Comparison of ENCODE assay signal across 8 cellular contexts in the genomic region with DNA sequence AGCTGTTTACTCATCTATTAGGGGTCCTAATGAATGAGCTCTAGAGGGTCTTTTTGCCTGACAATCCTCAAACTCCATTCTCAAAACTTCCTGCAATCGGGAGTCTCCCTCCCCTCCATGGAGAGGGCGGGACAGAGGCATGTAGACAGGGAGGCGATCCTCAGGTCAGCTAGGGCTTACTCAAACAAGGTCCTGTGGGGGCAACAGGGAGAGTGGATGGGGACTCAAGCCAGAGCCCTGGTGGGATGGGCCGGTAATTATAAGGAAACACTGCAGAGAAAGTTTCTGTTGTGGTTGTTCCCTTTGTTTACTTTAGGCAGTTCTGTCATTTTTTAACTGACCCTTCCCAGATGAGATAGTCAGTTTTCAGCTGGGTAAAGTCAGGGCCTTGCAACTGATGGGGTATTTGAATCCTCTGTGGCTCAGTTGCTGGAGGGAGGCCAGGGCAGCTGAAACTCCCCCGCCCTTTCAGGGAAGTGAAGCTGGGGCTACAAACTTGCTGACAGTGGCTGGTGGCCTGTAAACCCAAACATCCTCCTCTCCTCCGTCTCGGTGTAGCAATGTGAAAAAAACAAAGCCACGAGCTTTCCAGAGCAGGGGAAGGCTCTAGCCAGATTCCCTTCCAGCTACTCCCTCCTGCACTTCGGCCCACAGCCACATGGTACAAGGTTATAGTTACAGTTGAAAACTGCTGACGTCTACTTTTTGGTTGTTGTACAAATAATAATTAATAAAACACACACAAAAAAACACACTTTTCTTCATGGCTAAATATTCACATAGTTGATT. TPM values are rescaled to one million over a fixed set of nuclear protein-coding genes. Genes with fewer than 3 reads are reported as not detected.
DNase-seq lines count a peak whose midpoint lies in the region; ATAC-seq, FAIRE-seq and TF ChIP-seq lines count a peak whose summit lies in the region.
"Not testable (repeated sequence)": the region's sequence is repeated elsewhere in the genome, so short reads cannot be mapped to it uniquely, and the experiment has no call there.

No MANE protein-coding gene starts in this region.

- H3K79me2 ChIP-seq in GM12878 (ENCODE audit: control insufficient read depth, insufficient read depth, low read length): not testable (repeated sequence)

- H3K9me3 ChIP-seq in RWPE2 (ENCODE audit: severe bottlenecking); GM12878 (replicated peaks; ENCODE audit: control insufficient read depth, insufficient read depth, low read length); heart right ventricle; tibial artery: not testable (repeated sequence)

- FAIRE-seq in GM12878 (lab: Jason Lieb, UNC): peak; percentile 49

- H3K9me3 Mint-ChIP-seq in nephron: not testable (repeated sequence)

- ATAC-seq in GM21737 (IDR thresholded peaks at IDR 0.05; ENCODE audit: unreplicated experiment): peak; percentile 71
- ATAC-seq in HG03439 (IDR thresholded peaks at IDR 0.05; ENCODE audit: unreplicated experiment): peak; percentile 59
- peak; percentile 50; the same call in 1 of the 3 replicates for ATAC-seq in RWPE2 (ENCODE audit: low read depth)
- ATAC-seq in GM12878: peak; percentile 86
- peak; percentile 91 to 95 (median 92) for ATAC-seq in heart right ventricle

- intact Hi-C loops in GM12878 (cut with micrococcal nuclease; ENCODE audit: unreplicated experiment); heart right ventricle (cut with DNase I); tibial artery (cut with DNase I; ENCODE audit: low total_unique reads): not testable (repeated sequence)

- not testable (repeated sequence) for H3K4me3 ChIP-seq in RWPE2 (ENCODE audit: severe bottlenecking); GM12878; heart right ventricle; tibial artery

- not testable (repeated sequence) for H3K27ac ChIP-seq in RWPE2 (ENCODE audit: poor library complexity, severe bottlenecking); GM12878 (ENCODE audit: control insufficient read depth, insufficient read depth)
- H3K27ac ChIP-seq in heart right ventricle: peak overlapping the region in 8 of 10 donors; percentile 16 to 76 (median 40)
- H3K27ac ChIP-seq in tibial artery: peak overlapping the region in 1 of 2 donors; percentile 7

- SMC1A ChIA-PET in GM12878 (lab: Charles Lee; ENCODE audit: uncharacterized antibody, unreplicated experiment): not testable (repeated sequence)

- peaks cover 18% of the 10 kb centered on the region for H3K4me1 Mint-ChIP-seq in nephron

- H3K4me3 Mint-ChIP-seq in nephron: peak overlapping the region in 1 of 3 experiments; percentile 18

- H3K36me3 ChIP-seq in RWPE2 (ENCODE audit: low read depth); GM12878 (ENCODE audit: control insufficient read depth in 2 of 2, insufficient read depth in 2 of 2, low read length in 1 of 2); heart right ventricle; tibial artery: not testable (repeated sequence)

- not testable (repeated sequence) for TF ChIP-seq EP300 in GM12878 (IDR thresholded peaks at IDR 0.05; ENCODE audit: borderline replicate concordance in 1 of 2, control insufficient read depth in 1 of 2, low read depth in 2 of 2, low read length in 2 of 2)

- not testable (repeated sequence) for TF ChIP-seq POLR2A in GM12878 (IDR thresholded peaks at IDR 0.05; ENCODE audit: low read depth, low read length)

- not testable (repeated sequence) for TF ChIP-seq CTCF in RWPE2 (IDR thresholded peaks at IDR 0.05; ENCODE audit: poor library complexity, severe bottlenecking); GM12878 (IDR thresholded peaks at IDR 0.05 in 2 of 3, conservative IDR thresholded peaks at IDR 0.05 in 1 of 3; ENCODE audit: control insufficient read depth in 2 of 3, extremely low read depth in 1 of 3, insufficient read depth in 1 of 3, low read depth in 3 of 3, low read length in 3 of 3); heart right ventricle (IDR thresholded peaks at IDR 0.05); nephron (IDR thresholded peaks at IDR 0.05; ENCODE audit: unreplicated experiment in 3 of 3)
- peak in 1 of 2 experiments; percentile 26 for TF ChIP-seq CTCF in tibial artery (IDR thresholded peaks at IDR 0.05)

- H3K27me3 Mint-ChIP-seq in nephron (ENCODE audit: low read depth): not testable (repeated sequence)

- CTCF ChIA-PET in GM12878 (lab: Yijun Ruan, JAX): not testable (repeated sequence)

- H3K4me1 ChIP-seq in RWPE2 (ENCODE audit: insufficient read depth, poor library complexity, severe bottlenecking); GM12878 (ENCODE audit: control insufficient read depth, insufficient read depth, low read length); tibial artery: not testable (repeated sequence)
- peaks cover 0 to 10% (median 0%) of the 10 kb centered on the region in 9 donors for H3K4me1 ChIP-seq in heart right ventricle

- not testable (repeated sequence) for BruUV-seq in GM12878 (replicated peaks; lab: Mats Ljungman, UMichigan)

- RAD21 ChIA-PET in GM12878 (lab: Charles Lee; ENCODE audit: unreplicated experiment): not testable (repeated sequence)

- in situ Hi-C loops in GM12878 (cut with MboI): not testable (repeated sequence)

- DNase-seq in ELF-1 (ENCODE audit: low read depth, low spot score): peak; percentile 43
- not testable (repeated sequence) for DNase-seq in RWPE2 (ENCODE audit: low spot score); GM12878 (ENCODE audit: low read depth, low spot score)
- peak; percentile 58 to 74 for DNase-seq in heart right ventricle
- DNase-seq in tibial artery: peak; percentile 84 to 86

- POLR2A ChIA-PET in GM12878 (lab: Charles Lee): not testable (repeated sequence)

- not testable (repeated sequence) for H3K9ac ChIP-seq in GM12878 (ENCODE audit: control insufficient read depth, insufficient read depth, low read length)

- not testable (repeated sequence) for H3K4me2 ChIP-seq in GM12878 (ENCODE audit: control insufficient read depth, insufficient read depth)

- not testable (repeated sequence) for H3K27me3 ChIP-seq in RWPE2 (ENCODE audit: insufficient read depth, poor library complexity, severe bottlenecking); GM12878 (replicated peaks in 1 of 2; ENCODE audit: control insufficient read depth in 2 of 2, insufficient read depth in 2 of 2, low read length in 1 of 2); heart right ventricle; tibial artery

- WGBS in GM12878 (ENCODE audit: insufficient coverage, insufficient replicate concordance, low lambda C conversion rate, missing lambda C conversion rate): 40% methylated on average over 5 of the region's 10 CpGs
- WGBS in heart right ventricle, 2 donors: 29 to 36% methylated on average over 8 of the region's 10 CpGs

- H4K20me1 ChIP-seq in GM12878 (ENCODE audit: control insufficient read depth, insufficient read depth): not testable (repeated sequence)

- not testable (repeated sequence) for TF ChIP-seq RAD21 in GM12878 (IDR thresholded peaks at IDR 0.05; ENCODE audit: insufficient read depth, low read depth, low read length)

- not testable (repeated sequence) for H2AFZ ChIP-seq in GM12878 (ENCODE audit: control insufficient read depth, low read depth, low read length)

- H3K27ac Mint-ChIP-seq in nephron: peak overlapping the region; percentile 55 to 98 (median 98)

- not testable (repeated sequence) for H3K36me3 Mint-ChIP-seq in nephron (ENCODE audit: low read depth)

RNA-seq across cellular contexts. Expression of gene SEC22B, which starts 44.5 kb away (rescaled TPM):
- total RNA-seq in GM12878 (2013; cell fraction: nucleolus; rRNA removed): 48.9 and 55.9 TPM in 2 replicates
- 20.4 and 25.1 TPM in 2 replicates for total RNA-seq in GM12878 (2014; rRNA removed)
- 28.0 and 29.0 TPM in 2 replicates for total RNA-seq in GM12878 (2014; rRNA removed; fragmentation: Illumina TruSeq; extraction: Trizol)
- 21.0 and 21.7 TPM in 2 replicates for total RNA-seq in GM12878 (2021)
- polyA plus RNA-seq in GM12878 (2011; ENCODE audit: low read depth): 15.5 TPM
- polyA plus RNA-seq in GM12878 (2011; rRNA removed): 24.6 and 36.7 TPM in 2 replicates
- polyA plus RNA-seq in GM12878 (2011; cell fraction: cytosol; rRNA removed): 9.6 and 10.7 TPM in 2 replicates
- polyA plus RNA-seq in GM12878 (2011; cell fraction: nucleus; rRNA removed): 15.8 and 15.9 TPM in 2 replicates
- 24.3 and 27.8 TPM in 2 replicates for polyA plus RNA-seq in GM12878 (2012)
- polyA plus RNA-seq in GM12878 (2014; fragmentation: Illumina TruSeq; extraction: Trizol): 30.0 and 34.0 TPM in 2 replicates
- 10 to 100 TPM; 27.4 to 36.7 TPM for polyA plus RNA-seq in GM12878 (2014; fragmentation: Nextera tagmentation; extraction: Ambion mirVana)
- 17.2 and 19.8 TPM in 2 replicates for polyA plus RNA-seq in GM12878 (2014; rRNA removed)
- polyA plus RNA-seq in GM12878 (2016; fragmentation: Nextera tagmentation; extraction: Ambion mirVana): 10 to 100 TPM; 41.2 to 41.5 TPM
- 18.8 and 23.6 TPM in 2 replicates for polyA minus RNA-seq in GM12878 (2011; rRNA and poly(A)+ RNA removed)
- polyA minus RNA-seq in GM12878 (2011; cell fraction: cytosol; rRNA and poly(A)+ RNA removed): 6.7 and 8.1 TPM in 2 replicates
- polyA minus RNA-seq in GM12878 (2011; cell fraction: nucleus; rRNA and poly(A)+ RNA removed): 20.1 and 28.0 TPM in 2 replicates
- 10 to 100 TPM; 12.9 to 18.5 (median 15.5) TPM for total RNA-seq in heart right ventricle
- polyA plus RNA-seq in heart right ventricle: 10 to 100 TPM; 12.1 to 14.7 TPM
